In the genomic region with DNA sequence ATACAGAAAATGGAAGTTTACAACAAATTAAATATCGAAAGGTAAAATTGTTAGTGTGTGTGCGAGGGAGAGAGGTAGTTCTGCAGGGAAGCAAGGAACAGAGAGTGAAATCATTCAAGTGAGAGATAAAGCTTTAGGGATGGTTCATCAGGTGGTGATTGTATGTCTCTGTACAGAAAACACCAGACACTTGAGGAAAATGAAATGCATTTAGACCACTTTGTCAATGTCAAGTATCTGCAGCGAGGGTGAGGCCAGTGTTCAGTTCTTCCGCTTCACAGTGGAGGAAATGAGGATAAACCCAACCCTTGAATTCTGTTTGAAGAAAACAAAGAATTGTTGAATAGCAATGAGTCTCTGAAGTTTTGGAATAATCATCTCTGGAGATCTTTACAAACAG, we compare ENCODE assay signal across 2 cellular contexts.
TF ChIP-seq lines count a peak whose summit lies in the region.

No MANE protein-coding gene starts in this region.

TF ChIP-seq in SK-N-SH, 30 proteins besides CTCF, POLR2A, EP300 and RAD21 (continued from another document):
- TF ChIP-seq NRF1 (IDR thresholded peaks at IDR 0.05; ENCODE audit: low read depth, low read length) (no peak), SIN3A (IDR thresholded peaks at IDR 0.05; ENCODE audit: borderline replicate concordance, low read depth, low read length) (no peak)
- TF ChIP-seq, protein P1, sequence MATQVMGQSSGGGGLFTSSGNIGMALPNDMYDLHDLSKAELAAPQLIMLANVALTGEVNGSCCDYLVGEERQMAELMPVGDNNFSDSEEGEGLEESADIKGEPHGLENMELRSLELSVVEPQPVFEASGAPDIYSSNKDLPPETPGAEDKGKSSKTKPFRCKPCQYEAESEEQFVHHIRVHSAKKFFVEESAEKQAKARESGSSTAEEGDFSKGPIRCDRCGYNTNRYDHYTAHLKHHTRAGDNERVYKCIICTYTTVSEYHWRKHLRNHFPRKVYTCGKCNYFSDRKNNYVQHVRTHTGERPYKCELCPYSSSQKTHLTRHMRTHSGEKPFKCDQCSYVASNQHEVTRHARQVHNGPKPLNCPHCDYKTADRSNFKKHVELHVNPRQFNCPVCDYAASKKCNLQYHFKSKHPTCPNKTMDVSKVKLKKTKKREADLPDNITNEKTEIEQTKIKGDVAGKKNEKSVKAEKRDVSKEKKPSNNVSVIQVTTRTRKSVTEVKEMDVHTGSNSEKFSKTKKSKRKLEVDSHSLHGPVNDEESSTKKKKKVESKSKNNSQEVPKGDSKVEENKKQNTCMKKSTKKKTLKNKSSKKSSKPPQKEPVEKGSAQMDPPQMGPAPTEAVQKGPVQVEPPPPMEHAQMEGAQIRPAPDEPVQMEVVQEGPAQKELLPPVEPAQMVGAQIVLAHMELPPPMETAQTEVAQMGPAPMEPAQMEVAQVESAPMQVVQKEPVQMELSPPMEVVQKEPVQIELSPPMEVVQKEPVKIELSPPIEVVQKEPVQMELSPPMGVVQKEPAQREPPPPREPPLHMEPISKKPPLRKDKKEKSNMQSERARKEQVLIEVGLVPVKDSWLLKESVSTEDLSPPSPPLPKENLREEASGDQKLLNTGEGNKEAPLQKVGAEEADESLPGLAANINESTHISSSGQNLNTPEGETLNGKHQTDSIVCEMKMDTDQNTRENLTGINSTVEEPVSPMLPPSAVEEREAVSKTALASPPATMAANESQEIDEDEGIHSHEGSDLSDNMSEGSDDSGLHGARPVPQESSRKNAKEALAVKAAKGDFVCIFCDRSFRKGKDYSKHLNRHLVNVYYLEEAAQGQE (IDR thresholded peaks at IDR 0.05; ENCODE audit: low read depth, low read length) = no peak
- TF ChIP-seq, protein P2, sequence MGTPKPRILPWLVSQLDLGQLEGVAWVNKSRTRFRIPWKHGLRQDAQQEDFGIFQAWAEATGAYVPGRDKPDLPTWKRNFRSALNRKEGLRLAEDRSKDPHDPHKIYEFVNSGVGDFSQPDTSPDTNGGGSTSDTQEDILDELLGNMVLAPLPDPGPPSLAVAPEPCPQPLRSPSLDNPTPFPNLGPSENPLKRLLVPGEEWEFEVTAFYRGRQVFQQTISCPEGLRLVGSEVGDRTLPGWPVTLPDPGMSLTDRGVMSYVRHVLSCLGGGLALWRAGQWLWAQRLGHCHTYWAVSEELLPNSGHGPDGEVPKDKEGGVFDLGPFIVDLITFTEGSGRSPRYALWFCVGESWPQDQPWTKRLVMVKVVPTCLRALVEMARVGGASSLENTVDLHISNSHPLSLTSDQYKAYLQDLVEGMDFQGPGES (IDR thresholded peaks at IDR 0.05; ENCODE audit: low read depth, low read length) = no peak

TF ChIP-seq in endothelial cell of umbilical vein, 7 proteins besides CTCF, POLR2A, EP300 and RAD21 (continued from another document):
- TF ChIP-seq, protein P3, sequence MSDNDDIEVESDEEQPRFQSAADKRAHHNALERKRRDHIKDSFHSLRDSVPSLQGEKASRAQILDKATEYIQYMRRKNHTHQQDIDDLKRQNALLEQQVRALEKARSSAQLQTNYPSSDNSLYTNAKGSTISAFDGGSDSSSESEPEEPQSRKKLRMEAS (IDR thresholded peaks at IDR 0.05; ENCODE audit: insufficient read depth, insufficient read length) = no peak
- TF ChIP-seq JUN (IDR thresholded peaks at IDR 0.05; ENCODE audit: borderline replicate concordance, insufficient read depth, insufficient read length, low read depth) (no peak), FOS (IDR thresholded peaks at IDR 0.05; ENCODE audit: borderline replicate concordance, insufficient read depth, low read length) (no peak), POLR2AphosphoS5 (IDR thresholded peaks at IDR 0.05; ENCODE audit: insufficient read depth, low read depth, low read length) (no peak)
